Comparison of ENCODE assay signal across 8 cellular contexts in the genomic region with DNA sequence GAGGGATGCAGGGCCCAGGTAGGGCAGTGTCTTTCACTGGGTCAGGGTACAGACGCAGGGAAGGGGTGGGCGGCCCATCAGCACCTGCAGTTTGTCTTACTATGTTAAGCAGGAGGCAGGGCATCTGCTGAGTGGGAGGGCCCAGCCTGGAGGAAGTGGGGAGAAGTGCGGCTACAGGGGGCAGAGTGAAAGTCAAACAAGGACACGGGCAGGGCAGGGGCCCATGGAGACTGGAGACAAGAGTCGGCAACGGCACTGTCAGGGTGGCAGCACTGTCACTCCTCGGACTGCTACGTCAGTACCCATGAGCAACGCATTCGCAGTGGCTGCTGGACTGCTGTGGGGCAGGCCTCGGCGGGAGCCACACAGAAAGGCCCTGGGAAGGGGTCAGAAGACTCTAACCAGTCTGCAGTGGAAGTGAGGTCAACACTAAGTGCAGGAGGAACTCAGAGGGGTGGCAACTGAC. TPM values are rescaled to one million over a fixed set of nuclear protein-coding genes. Genes with fewer than 3 reads are reported as not detected.
DNase-seq lines count a peak whose midpoint lies in the region; ATAC-seq and TF ChIP-seq lines count a peak whose summit lies in the region.

No MANE protein-coding gene starts in this region.

- H3K36me3 ChIP-seq in cardiac muscle cell, result no peaks in the 10 kb centered on the region

- ATAC-seq in GM18907 (IDR thresholded peaks at IDR 0.05; ENCODE audit: unreplicated experiment) (peak; percentile 72), GM18858 (IDR thresholded peaks at IDR 0.05; ENCODE audit: unreplicated experiment) (no peak)

- peak; percentile 82 to 85 for DNase-seq in HL-60 (ENCODE audit: low read depth in 1 of 2, low spot score in 1 of 2)
- DNase-seq in activated CD4-positive, alpha-beta T cell treated with anti-CD3 and anti-CD28 coated beads, Interleukin-2, amount 50 U/mL, for 1 hour, result peak; percentile 51
- peak in 1 of 2 donors; percentile 28 for DNase-seq in cardiac muscle cell (ENCODE audit: low read depth in 1 of 2, low spot score in 1 of 2)
- peak; percentile 22 to 27 for DNase-seq in stimulated activated CD8-positive, alpha-beta memory T cell treated with anti-CD3 and anti-CD28 coated beads, Interleukin-15, amount 100 ng/mL, for 4 hours (ENCODE audit: low read depth in 2 of 2)
- DNase-seq in cerebellum (ENCODE audit: low spot score), result no peak
- no peak for DNase-seq in SHP77 treated with DMSO at 0.1 percent for 48 hours (lab: John Stamatoyannopoulos, UW)

- H3K27ac ChIP-seq in HL-60 (replicated peaks), result peak overlapping the region; percentile 69
- peak overlapping the region; percentile 74 for H3K27ac ChIP-seq in cardiac muscle cell

- no peaks in the 10 kb centered on the region for H3K9me3 ChIP-seq in cardiac muscle cell (ENCODE audit: low read depth)

- no peaks in the 10 kb centered on the region for H3K27me3 ChIP-seq in HL-60 (ENCODE audit: insufficient read depth, poor library complexity, severe bottlenecking)
- no peaks in the 10 kb centered on the region for H3K27me3 ChIP-seq in cardiac muscle cell

- TF ChIP-seq CTCF in HL-60 (IDR thresholded peaks at IDR 0.05; ENCODE audit: insufficient read depth, low read length), result no peak
- no peak for TF ChIP-seq CTCF in cardiac muscle cell (IDR thresholded peaks at IDR 0.05; ENCODE audit: low read depth, low read length)

- H3K4me1 ChIP-seq in cardiac muscle cell (ENCODE audit: low read depth), result peaks cover 39% of the 10 kb centered on the region

- H3K4me3 ChIP-seq in HL-60 (replicated peaks; ENCODE audit: insufficient read depth, low read length), result peak overlapping the region; percentile 14
- H3K4me3 ChIP-seq in cardiac muscle cell, result no peak overlapping the region

RNA-seq across cellular contexts. Expression of gene CAMSAP1, which starts 19.7 kb away (rescaled TPM):
- 47.1 and 64.1 TPM in 2 replicates for total RNA-seq in cardiac muscle cell
- polyA plus RNA-seq in cardiac muscle cell, result 7.8 and 13.0 TPM in 2 replicates
- 111 TPM for total RNA-seq in cerebellum

Comparison
In these comparisons a context has a peak if more than half of its experiments do, and no peak if none do; other contexts are left out.
1. DNase-seq: peak in HL-60 (2 of 2), activated CD4-positive, alpha-beta T cell treated with anti-CD3 and anti-CD28 coated beads, Interleukin-2, amount 50 U/mL, for 1 hour (single experiment) and stimulated activated CD8-positive, alpha-beta memory T cell treated with anti-CD3 and anti-CD28 coated beads, Interleukin-15, amount 100 ng/mL, for 4 hours (2 of 2); none in cerebellum (single experiment) and SHP77 treated with DMSO at 0.1 percent for 48 hours (single experiment).